In the genomic region with DNA sequence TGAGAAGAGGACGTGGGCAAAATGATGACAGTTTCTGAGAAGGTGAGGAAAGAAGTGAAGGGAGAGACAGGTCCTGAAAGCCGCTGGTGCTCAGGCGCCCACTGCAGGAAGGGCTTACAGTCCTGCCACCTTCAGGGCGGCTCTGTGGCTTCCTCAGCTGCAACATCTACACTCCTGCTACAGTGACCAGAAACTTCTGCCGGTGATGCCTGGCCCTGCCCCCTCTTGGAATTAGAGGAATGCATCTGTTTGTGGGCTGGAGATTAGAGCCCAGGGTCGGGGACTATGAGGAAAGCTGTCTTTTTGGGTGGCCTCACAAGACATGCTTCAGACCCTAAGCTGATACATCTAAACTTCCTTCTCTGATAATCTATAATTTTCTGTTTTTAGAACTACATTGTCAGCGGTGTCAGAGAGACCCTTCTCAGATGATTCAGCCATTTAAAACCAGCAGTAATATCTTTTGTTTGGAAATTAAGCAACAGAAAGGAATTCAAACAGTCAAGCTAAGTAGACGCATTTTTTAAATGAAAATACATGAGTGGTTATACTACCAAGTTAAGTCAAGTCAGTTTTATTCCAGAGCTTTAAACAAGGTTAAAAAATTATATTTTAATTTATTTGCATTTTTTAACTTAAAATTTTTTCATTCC, we compare ENCODE assay signal across 10 cellular contexts. TPM values are rescaled to one million over a fixed set of nuclear protein-coding genes. Genes with fewer than 3 reads are reported as not detected.
DNase-seq lines count a peak whose midpoint lies in the region; FAIRE-seq and TF ChIP-seq lines count a peak whose summit lies in the region.
"Had no signal": no experiment of that assay in that cellular context is flagged by ENCODE, and none has a peak within 500 bp of the region (broad histone marks: within the 10 kb centered on the region; RNA-seq: fewer than 3 reads in every experiment).

No MANE protein-coding gene starts in this region.

- no peak overlapping the region for H3K27ac ChIP-seq in endodermal cell (ENCODE audit: low read depth, low read length)
- H3K27ac ChIP-seq: KMS-11 had no signal

- H3K4me3 Mint-ChIP-seq in endodermal cell, result no peak overlapping the region

- H3K9ac ChIP-seq in endodermal cell (ENCODE audit: extremely low read depth, low read length, poor library complexity, severe bottlenecking), result no peak overlapping the region
- H3K9ac ChIP-seq: KMS-11 had no signal

- DNase-seq in GM12865 (ENCODE audit: low read depth) (peak; percentile 9), NCI-H69 (lab: John Stamatoyannopoulos, UW) (peak; percentile 40), endodermal cell (peak; percentile 95), non-pigmented ciliary epithelial cell (ENCODE audit: low read depth) (peak; percentile 41), NCI-H524 (lab: John Stamatoyannopoulos, UW) (no peak), GOT3 (lab: John Stamatoyannopoulos, UW) (no peak), DMS153 treated with DMSO at 0.1 percent for 48 hours (lab: John Stamatoyannopoulos, UW; ENCODE audit: unreplicated experiment) (no peak), GM19239 (ENCODE audit: insufficient read length, low spot score) (no peak)
- DNase-seq: GF-D8 had no signal

- H3K4me1 ChIP-seq in endodermal cell (ENCODE audit: control insufficient read depth, insufficient read depth, low read length), result peaks cover 3% of the 10 kb centered on the region

- FAIRE-seq in GM19239 (lab: Jason Lieb, UNC), result no peak

- H3K9me3 Mint-ChIP-seq in endodermal cell, result no peaks in the 10 kb centered on the region

- no peaks in the 10 kb centered on the region for H3K27me3 Mint-ChIP-seq in endodermal cell (ENCODE audit: insufficient read depth)

- WGBS in endodermal cell (ENCODE audit: insufficient coverage in 1 of 2, insufficient read length in 1 of 2), 2 experiments, result 17% methylated on average over 3 to 8 of the region's 8 CpGs

- peak overlapping the region; percentile 95 for H3K27ac Mint-ChIP-seq in endodermal cell

- no peaks in the 10 kb centered on the region for H3K27me3 ChIP-seq in endodermal cell (ENCODE audit: control insufficient read depth, insufficient read depth, low read length, poor library complexity, severe bottlenecking)

- peaks cover 13% of the 10 kb centered on the region for H3K4me1 Mint-ChIP-seq in endodermal cell

- H3K9me3 ChIP-seq in endodermal cell (ENCODE audit: control insufficient read depth, low read length), result no peaks in the 10 kb centered on the region

- TF ChIP-seq CTCF in GM12865 (IDR thresholded peaks at IDR 0.05; ENCODE audit: insufficient read depth, low read depth, low read length, missing control alignments) (no peak), endodermal cell (conservative IDR thresholded peaks at IDR 0.05) (peak; percentile 73)

- no peaks in the 10 kb centered on the region for H3K36me3 ChIP-seq in endodermal cell (ENCODE audit: control insufficient read depth, insufficient read depth, low read length)

- no peak overlapping the region for H3K4me3 ChIP-seq in GM12865 (ENCODE audit: low read depth, low read length)
- H3K4me3 ChIP-seq in endodermal cell (ENCODE audit: low read length), result peak overlapping the region; percentile 60

- H3K36me3 Mint-ChIP-seq in endodermal cell (ENCODE audit: low read depth), result no peaks in the 10 kb centered on the region

RNA-seq across cellular contexts. Expression of a gene that starts 30.4 kb away (rescaled TPM):
- under 1 TPM; 0.13 to 0.66 TPM for total RNA-seq in endodermal cell
- 0.43 TPM for polyA plus RNA-seq in endodermal cell (2013, experiment 1 of 2)
- polyA plus RNA-seq in endodermal cell (2013, experiment 2 of 2), result 0.33 TPM

Comparison
In these comparisons a context has a peak if more than half of its experiments do, and no peak if none do; other contexts are left out.
1. DNase-seq: peak in GM12865 (single experiment), NCI-H69 (single experiment), endodermal cell (single experiment) and non-pigmented ciliary epithelial cell (single experiment); none in NCI-H524 (0 of 2), GOT3 (single experiment), DMS153 treated with DMSO at 0.1 percent for 48 hours (single experiment) and GM19239 (single experiment).